8 cellular contexts compared by ENCODE assay signal in genomic region chr11:112227002-112227401, GRCh38. TPM values are rescaled to one million over a fixed set of nuclear protein-coding genes. Genes with fewer than 3 reads are reported as not detected.
DNase-seq lines count a peak whose midpoint lies in the region; ATAC-seq lines count a peak whose summit lies in the region.

No MANE protein-coding gene starts in this region.

- H3K27ac Mint-ChIP-seq in central memory CD8-positive, alpha-beta T cell (ENCODE audit: low read depth) = peak overlapping the region; percentile 96

- H3K4me1 ChIP-seq in urinary bladder (ENCODE audit: insufficient read depth) = no peaks in the 10 kb centered on the region

- 6% methylated on average over 12 of the region's 12 CpGs for WGBS in urinary bladder

- peak overlapping the region; percentile 73 for H3K4me3 ChIP-seq in urinary bladder (ENCODE audit: low read depth, low read length)

- peak; percentile 36 for DNase-seq in EL
- DNase-seq in MV-4-11 (lab: John Stamatoyannopoulos, UW) = peak; percentile 5
- no peak for DNase-seq in central memory CD8-positive, alpha-beta T cell (ENCODE audit: low spot score in 2 of 2)
- DNase-seq in lung microvascular endothelial cell (ENCODE audit: low read depth in 2 of 2) = peak; percentile 40 to 60
- no peak for DNase-seq in mucosa of gallbladder (ENCODE audit: low spot score)
- DNase-seq in activated CD4-positive, alpha-beta T cell treated with anti-CD3 and anti-CD28 coated beads for 4 hours = no peak

- peak overlapping the region; percentile 96 for H3K27ac ChIP-seq in urinary bladder (ENCODE audit: low read depth)

- H3K4me3 Mint-ChIP-seq in central memory CD8-positive, alpha-beta T cell = peak overlapping the region; percentile 93

- no peaks in the 10 kb centered on the region for H3K27me3 Mint-ChIP-seq in central memory CD8-positive, alpha-beta T cell

- peaks cover 19% of the 10 kb centered on the region for H3K4me1 Mint-ChIP-seq in central memory CD8-positive, alpha-beta T cell

- no peak for ATAC-seq in central memory CD8-positive, alpha-beta T cell (replicated peaks; ENCODE audit: extremely low read depth, poor library complexity, severe bottlenecking)
- no peak for ATAC-seq in GM18909 (IDR thresholded peaks at IDR 0.05; ENCODE audit: poor library complexity, unreplicated experiment)

- H3K36me3 ChIP-seq in urinary bladder (ENCODE audit: insufficient read depth) = no peaks in the 10 kb centered on the region

- H3K9me3 Mint-ChIP-seq in central memory CD8-positive, alpha-beta T cell = no peaks in the 10 kb centered on the region

- H3K36me3 Mint-ChIP-seq in central memory CD8-positive, alpha-beta T cell (ENCODE audit: insufficient read depth) = peaks cover 36% of the 10 kb centered on the region

RNA-seq across cellular contexts. Expression of gene PTS, which starts 0.8 kb away (rescaled TPM):
- 24.2 and 39.5 TPM in 2 replicates for total RNA-seq in lung microvascular endothelial cell
- 38.7 TPM for total RNA-seq in urinary bladder
- 26.5 TPM for polyA plus RNA-seq in urinary bladder
- total RNA-seq in mucosa of gallbladder = 39.9 TPM

RNA-seq across cellular contexts. Expression of gene PLET1, which starts 33.7 kb away (rescaled TPM):
- not detected in 2 replicates for total RNA-seq in lung microvascular endothelial cell
- not detected for total RNA-seq in urinary bladder
- not detected for polyA plus RNA-seq in urinary bladder
- not detected for total RNA-seq in mucosa of gallbladder

RNA-seq across cellular contexts. Expression of gene BCO2, which starts 51.7 kb away (rescaled TPM):
- 0.22 and 0.60 TPM in 2 replicates for total RNA-seq in lung microvascular endothelial cell
- 24.5 TPM for total RNA-seq in urinary bladder
- 2.8 TPM for polyA plus RNA-seq in urinary bladder
- total RNA-seq in mucosa of gallbladder = 27.2 TPM

RNA-seq across cellular contexts. Expression of gene TEX12, which starts 59.8 kb away (rescaled TPM):
- under 0.01 TPM in 1 of 2 replicates, not detected in the other for total RNA-seq in lung microvascular endothelial cell
- total RNA-seq in urinary bladder = 2.9 TPM
- polyA plus RNA-seq in urinary bladder = 0.09 TPM
- total RNA-seq in mucosa of gallbladder = not detected

Comparison
In these comparisons a context has a peak if more than half of its experiments do, and no peak if none do; other contexts are left out.
1. DNase-seq: peak in EL (single experiment), MV-4-11 (single experiment) and lung microvascular endothelial cell (2 of 2); none in central memory CD8-positive, alpha-beta T cell (0 of 2), mucosa of gallbladder (single experiment) and activated CD4-positive, alpha-beta T cell treated with anti-CD3 and anti-CD28 coated beads for 4 hours (0 of 2).
2. RNA of gene BCO2, which starts 51.7 kb away (total RNA-seq): 27.2 TPM in mucosa of gallbladder (single experiment) and 24.5 TPM in urinary bladder (single experiment); 0.22 to 0.60 TPM in lung microvascular endothelial cell; every median in the first group is over 10 times any median in the second.